ENCODE assay signal across 10 cellular contexts in genomic region chr3:30984855-30985793, GRCh38.
DNase-seq lines count a peak whose midpoint lies in the region; ATAC-seq and TF ChIP-seq lines count a peak whose summit lies in the region.
"Had no signal": no experiment of that assay in that cellular context is flagged by ENCODE, and none has a peak within 500 bp of the region (broad histone marks: within the 10 kb centered on the region; RNA-seq: fewer than 3 reads in every experiment).

No MANE protein-coding gene starts in this region.

- H3K9ac ChIP-seq in PC-3 (ENCODE audit: low read length): no peak overlapping the region
- no peak overlapping the region for H3K9ac ChIP-seq in neural progenitor cell

- H3K4me3 Mint-ChIP-seq in neural progenitor cell: no peak overlapping the region

- H3K4me2 ChIP-seq in PC-3 (ENCODE audit: low read length) (no peak overlapping the region), neural progenitor cell (no peak overlapping the region)

- H3K4me3 ChIP-seq in PC-3 (ENCODE audit: low read length) (no peak overlapping the region), neural progenitor cell (no peak overlapping the region)
- H3K4me3 ChIP-seq: dorsolateral prefrontal cortex had no signal

- intact Hi-C loops in PC-3 (cut with micrococcal nuclease): no loop called here

- CTCF ChIA-PET in PC-3 (lab: Charles Lee): no interaction called here

- TF ChIP-seq CTCF in PC-3 (conservative IDR thresholded peaks at IDR 0.05; ENCODE audit: low read depth, low read length): no peak
- TF ChIP-seq CTCF in neural progenitor cell (IDR thresholded peaks at IDR 0.05): no peak

- H3K9me3 ChIP-seq in PC-3 (ENCODE audit: low read length): no peaks in the 10 kb centered on the region
- H3K9me3 ChIP-seq in neural progenitor cell (ENCODE audit: low read depth): no peaks in the 10 kb centered on the region

- no peaks in the 10 kb centered on the region for H3F3A ChIP-seq in PC-3 (ENCODE audit: low read length, unreplicated experiment)
- H3F3A ChIP-seq in neural progenitor cell (ENCODE audit: low read depth): peaks cover 4% of the 10 kb centered on the region

- no TSS peak for BruUV-seq in PC-3 (replicated peaks; lab: Mats Ljungman, UMichigan)

- no peak overlapping the region for H2AFZ ChIP-seq in PC-3 (ENCODE audit: low read length)
- peak overlapping the region; percentile 48 for H2AFZ ChIP-seq in neural progenitor cell (replicated peaks)

- DNase-seq in PC-3 (peak; percentile 8), neural progenitor cell (ENCODE audit: low spot score) (no peak), GM19238 (ENCODE audit: insufficient read length, low spot score) (no peak)
- no peak for DNase-seq in NK-92 treated with Interleukin-12 subunit alpha and Interleukin-12 subunit beta, amount 100 ng/mL, for 24 hours (lab: John Stamatoyannopoulos, UW)
- DNase-seq in activated naive CD4-positive, alpha-beta T cell treated with anti-CD3 and anti-CD28 coated beads, Interleukin-2, amount 50 U/mL, for 72 hours (ENCODE audit: low spot score in 2 of 2): no peak
- DNase-seq: dorsolateral prefrontal cortex, KBM-7 had no signal

- H3K4me1 ChIP-seq in PC-3 (ENCODE audit: insufficient read depth, low read length) (no peaks in the 10 kb centered on the region), neural progenitor cell (peaks cover 24% of the 10 kb centered on the region)

- H3K36me3 ChIP-seq in PC-3 (ENCODE audit: low read depth, low read length) (no peaks in the 10 kb centered on the region), neural progenitor cell (no peaks in the 10 kb centered on the region)

- no peak overlapping the region for H3K27ac Mint-ChIP-seq in neural progenitor cell
- no peak overlapping the region for H3K27ac Mint-ChIP-seq in activated naive CD4-positive, alpha-beta T cell treated with anti-CD3 and anti-CD28 coated beads, Interleukin-2, amount 50 U/mL, for 72 hours

- H4K20me1 ChIP-seq in PC-3 (ENCODE audit: low read length): no peaks in the 10 kb centered on the region
- H4K20me1 ChIP-seq in neural progenitor cell (ENCODE audit: low read depth): no peaks in the 10 kb centered on the region

- H3K9me2 ChIP-seq in PC-3 (replicated peaks; ENCODE audit: low read length): no peaks in the 10 kb centered on the region

- no peaks in the 10 kb centered on the region for H3K36me3 Mint-ChIP-seq in neural progenitor cell
- no peaks in the 10 kb centered on the region for H3K36me3 Mint-ChIP-seq in activated naive CD4-positive, alpha-beta T cell treated with anti-CD3 and anti-CD28 coated beads, Interleukin-2, amount 50 U/mL, for 72 hours

- no peaks in the 10 kb centered on the region for H3K79me2 ChIP-seq in PC-3 (ENCODE audit: low read length)
- H3K79me2 ChIP-seq in neural progenitor cell (ENCODE audit: low read depth): no peaks in the 10 kb centered on the region

- H3K9me3 Mint-ChIP-seq in neural progenitor cell: peaks cover 4% of the 10 kb centered on the region
- no peaks in the 10 kb centered on the region for H3K9me3 Mint-ChIP-seq in activated naive CD4-positive, alpha-beta T cell treated with anti-CD3 and anti-CD28 coated beads, Interleukin-2, amount 50 U/mL, for 72 hours

- no peak overlapping the region for H3K27ac ChIP-seq in PC-3 (ENCODE audit: low read length)
- no peak overlapping the region for H3K27ac ChIP-seq in neural progenitor cell
- H3K27ac ChIP-seq: dorsolateral prefrontal cortex had no signal

- H3K27me3 Mint-ChIP-seq in neural progenitor cell (ENCODE audit: insufficient read depth, low read depth): peaks cover 5% of the 10 kb centered on the region

- ATAC-seq in GM18909 (IDR thresholded peaks at IDR 0.05; ENCODE audit: poor library complexity, unreplicated experiment) (peak; percentile 67), HG02798 (IDR thresholded peaks at IDR 0.05; ENCODE audit: poor library complexity, unreplicated experiment) (peak; percentile 63), PC-3 (no peak), GM21717 (IDR thresholded peaks at IDR 0.05; ENCODE audit: unreplicated experiment) (no peak)
- no peak for ATAC-seq in activated naive CD4-positive, alpha-beta T cell treated with anti-CD3 and anti-CD28 coated beads, Interleukin-2, amount 50 U/mL, for 72 hours

- H3K4me1 Mint-ChIP-seq in neural progenitor cell: peaks cover 41% of the 10 kb centered on the region

- no peaks in the 10 kb centered on the region for H3K27me3 ChIP-seq in PC-3 (ENCODE audit: low read length)
- no peaks in the 10 kb centered on the region for H3K27me3 ChIP-seq in neural progenitor cell

- POLR2A ChIA-PET in PC-3 (lab: Charles Lee; ENCODE audit: unreplicated experiment): no interaction called here

Comparison
In these comparisons a context has a peak if more than half of its experiments do, and no peak if none do; other contexts are left out.
1. ATAC-seq: peak in GM18909 (single experiment) and HG02798 (single experiment); none in PC-3 (single experiment), GM21717 (single experiment) and activated naive CD4-positive, alpha-beta T cell treated with anti-CD3 and anti-CD28 coated beads, Interleukin-2, amount 50 U/mL, for 72 hours (0 of 2).